ENCODE assay signal across 14 cellular contexts in the genomic region with DNA sequence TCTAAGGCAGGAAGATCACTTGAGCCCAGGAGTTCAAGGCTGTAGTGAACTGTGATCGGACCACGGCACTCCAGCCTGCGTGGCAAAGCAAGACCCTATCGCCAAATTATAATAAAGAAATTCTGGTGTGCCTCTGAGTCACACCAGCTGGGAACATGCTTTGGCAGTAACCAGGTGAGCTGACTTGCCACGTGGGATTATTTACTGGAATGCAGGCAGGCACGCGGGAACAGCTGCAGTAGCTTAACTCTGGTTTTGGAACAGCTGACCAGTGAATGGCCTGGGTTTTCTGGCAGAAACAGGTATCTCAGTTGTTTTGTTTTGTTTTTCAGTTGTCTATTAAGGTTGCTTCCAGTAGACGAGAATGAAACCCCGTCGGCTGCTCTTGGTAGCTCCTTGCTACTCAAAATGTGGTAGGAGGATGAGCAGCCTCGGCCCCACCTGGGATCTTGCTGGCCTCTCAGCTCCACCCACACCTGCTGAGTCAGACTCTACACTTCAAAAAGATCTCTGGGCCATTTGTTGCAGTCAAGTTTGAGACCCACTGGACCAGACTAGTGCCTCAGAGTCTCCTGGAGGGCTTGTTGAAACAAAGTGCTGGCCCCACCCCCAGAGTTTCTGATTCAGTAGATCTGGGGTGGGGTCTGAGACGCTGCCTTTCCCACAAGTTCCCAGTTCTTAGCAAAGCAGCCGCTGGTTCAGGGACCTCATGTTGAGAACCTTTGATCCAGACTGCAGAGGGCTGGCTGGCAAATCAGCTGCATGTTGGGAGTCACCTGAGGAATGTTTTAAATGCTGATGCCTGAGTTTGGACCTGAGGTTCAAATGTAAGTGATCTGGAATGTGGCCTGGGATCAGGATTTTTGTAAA. TPM values are rescaled to one million over a fixed set of nuclear protein-coding genes. Genes with fewer than 3 reads are reported as not detected.
DNase-seq lines count a peak whose midpoint lies in the region; ATAC-seq and TF ChIP-seq lines count a peak whose summit lies in the region.
"Had no signal": no experiment of that assay in that cellular context is flagged by ENCODE, and none has a peak within 500 bp of the region (broad histone marks: within the 10 kb centered on the region; RNA-seq: fewer than 3 reads in every experiment).

No MANE protein-coding gene starts in this region.

- peak overlapping the region; percentile 48 for H3K9ac ChIP-seq in HUES6 (ENCODE audit: low read length)

- H3K4me1 ChIP-seq in CD4-positive, alpha-beta memory T cell (ENCODE audit: insufficient read depth, low read length), result peaks cover 3% of the 10 kb centered on the region
- peaks cover 25% of the 10 kb centered on the region for H3K4me1 ChIP-seq in HUES6 (ENCODE audit: control insufficient read depth, insufficient read depth, low read length)
- no peaks in the 10 kb centered on the region for H3K4me1 ChIP-seq in mucosa of descending colon (ENCODE audit: low read depth)
- H3K4me1 ChIP-seq: HAP-1 had no signal

- DNase-seq in CD4-positive, alpha-beta memory T cell, result no peak
- DNase-seq in caudate nucleus (lab: John Stamatoyannopoulos, UW) (peak in 10 of 61 donors; percentile 15 to 74 (median 52)), mucosa of descending colon (no peak), NCI-H1436 treated with DMSO at 0.1 percent for 48 hours (lab: John Stamatoyannopoulos, UW) (no peak), GDM1 (lab: John Stamatoyannopoulos, UW) (no peak), EL (no peak), NCI-H1694 (lab: John Stamatoyannopoulos, UW) (no peak)
- DNase-seq: glutamatergic neuron; naive thymus-derived CD4-positive, alpha-beta T cell; NCI-H524 treated with DMSO at 0.1 percent for 48 hours had no signal

- no peak overlapping the region for H3K4me3 Mint-ChIP-seq in CD4-positive, alpha-beta memory T cell
- H3K4me3 Mint-ChIP-seq: brain; CD4-positive, CD25-positive, alpha-beta regulatory T cell; naive thymus-derived CD4-positive, alpha-beta T cell had no signal

- no peaks in the 10 kb centered on the region for H3K27me3 Mint-ChIP-seq in CD4-positive, alpha-beta memory T cell
- H3K27me3 Mint-ChIP-seq: brain; CD4-positive, CD25-positive, alpha-beta regulatory T cell; naive thymus-derived CD4-positive, alpha-beta T cell had no signal

- H3K27ac ChIP-seq in CD4-positive, alpha-beta memory T cell (ENCODE audit: low read depth, low read length), result no peak overlapping the region
- H3K27ac ChIP-seq in HUES6 (ENCODE audit: low read depth, low read length) (peak overlapping the region; percentile 46; the same call in 1 of the 2 replicates), caudate nucleus (ENCODE audit: low read depth, low read length) (peak overlapping the region; percentile 62)

- H3K36me3 Mint-ChIP-seq in CD4-positive, alpha-beta memory T cell, result peaks cover 10 to 44% of the 10 kb centered on the region in 2 donors

- no peaks in the 10 kb centered on the region for H3K36me3 ChIP-seq in CD4-positive, alpha-beta memory T cell (ENCODE audit: insufficient read depth, low read length)
- H3K36me3 ChIP-seq in HUES6 (ENCODE audit: control insufficient read depth, insufficient read depth, low read length) (peaks cover 32% of the 10 kb centered on the region), mucosa of descending colon (ENCODE audit: low read depth) (peaks cover 6% of the 10 kb centered on the region)

- intact Hi-C loops in CD4-positive, alpha-beta memory T cell (cut with micrococcal nuclease), result no loop called here
- intact Hi-C loops in mucosa of descending colon (cut with DNase I, micrococcal nuclease), result loop anchor here (10.0 kb wide), 2 partner anchors 171 to 181 kb away; a partner anchor contains a TSS

- no peak overlapping the region for H3K4me3 ChIP-seq in CD4-positive, alpha-beta memory T cell (ENCODE audit: low read length in 2 of 2)
- H3K4me3 ChIP-seq in HUES6 (ENCODE audit: low read depth, low read length), result no peak overlapping the region
- no peak overlapping the region for H3K4me3 ChIP-seq in mucosa of descending colon
- H3K4me3 ChIP-seq: HAP-1 had no signal

- peaks cover 2 to 7% (median 5%) of the 10 kb centered on the region in 4 donors for H3K4me1 Mint-ChIP-seq in CD4-positive, alpha-beta memory T cell

- H3K9me3 Mint-ChIP-seq in CD4-positive, alpha-beta memory T cell, result no peaks in the 10 kb centered on the region
- H3K9me3 Mint-ChIP-seq: brain; CD4-positive, CD25-positive, alpha-beta regulatory T cell; naive thymus-derived CD4-positive, alpha-beta T cell had no signal

- POLR2A ChIA-PET in CD4-positive, alpha-beta memory T cell (lab: Charles Lee; ENCODE audit: partially characterized antibody), result interaction anchor here (0.7 to 1.5 kb wide), 2 partner anchors 42 to 182 kb away, joined by 3 to 4 read pairs; a partner anchor contains a TSS

- no peak for TF ChIP-seq CTCF in mucosa of descending colon (IDR thresholded peaks at IDR 0.05)

- no peaks in the 10 kb centered on the region for H3K27me3 ChIP-seq in CD4-positive, alpha-beta memory T cell (ENCODE audit: insufficient read depth, low read length)
- H3K27me3 ChIP-seq in HUES6 (ENCODE audit: control insufficient read depth, insufficient read depth, low read length), result no peaks in the 10 kb centered on the region

- CTCF ChIA-PET in CD4-positive, alpha-beta memory T cell (lab: Charles Lee; ENCODE audit: partially characterized antibody), result interaction anchor here (0.6 to 2.2 kb wide), 18 partner anchors 10 to 315 kb away, joined by 3 to 9 read pairs (median 4); a partner anchor contains a TSS

- peak overlapping the region in 6 of 7 donors; percentile 19 to 76 (median 46) for H3K27ac Mint-ChIP-seq in CD4-positive, alpha-beta memory T cell

- no peaks in the 10 kb centered on the region for H3K9me3 ChIP-seq in CD4-positive, alpha-beta memory T cell (ENCODE audit: control insufficient read depth in 1 of 2, low read length in 2 of 2)
- no peaks in the 10 kb centered on the region for H3K9me3 ChIP-seq in HUES6 (ENCODE audit: control insufficient read depth, insufficient read depth, low read depth, low read length)
- no peaks in the 10 kb centered on the region for H3K9me3 ChIP-seq in mucosa of descending colon
- H3K9me3 ChIP-seq: HAP-1 had no signal

- ATAC-seq in mucosa of descending colon, result peak; percentile 14
- ATAC-seq: naive thymus-derived CD4-positive, alpha-beta T cell had no signal

RNA-seq across cellular contexts. Expression of a gene that starts 26.6 kb away (rescaled TPM):
- total RNA-seq in CD4-positive, alpha-beta memory T cell, result 10 to 100 TPM; 41.2 to 43.6 TPM
- polyA plus RNA-seq in CD4-positive, alpha-beta memory T cell, result 100 to 1,000 TPM; 106 to 139 TPM
- total RNA-seq in mucosa of descending colon, result 100 to 1,000 TPM in 2 of 3 donors, 10 to 100 TPM in 1; 84.8 to 262 (median 124) TPM
